ENCODE assay signal across 28 cellular contexts in genomic region chr10:43339136-43339535, GRCh38. TPM values are rescaled to one million over a fixed set of nuclear protein-coding genes. Genes with fewer than 3 reads are reported as not detected.
"Had no signal": no experiment of that assay in that cellular context is flagged by ENCODE, and none has a peak within 500 bp of the region (broad histone marks: within the 10 kb centered on the region; RNA-seq: fewer than 3 reads in every experiment).

No MANE protein-coding gene starts in this region.

- FAIRE-seq: colon, frontal cortex, pancreas had no signal

- H3K4me3 Mint-ChIP-seq: activated B cell treated with CpG ODN at 0.5 μM for 24 hours; activated naive CD4-positive, alpha-beta T cell treated with anti-CD3 and anti-CD28 coated beads, Interleukin-2, amount 10 ng/mL, durations not matched to agents 7 days and 5 days; activated naive CD8-positive, alpha-beta T cell treated with anti-CD3 and anti-CD28 coated beads, Interleukin-2, amount 50 U/mL, for 24 hours; neural crest cell; T-cell had no signal

- H3K36me3 Mint-ChIP-seq: T-cell had no signal

- H3K27me3 ChIP-seq: brain microvascular endothelial cell, pancreas, testis, upper lobe of left lung had no signal

- H3K27ac Mint-ChIP-seq: activated B cell treated with CpG ODN at 0.5 μM for 24 hours; activated naive CD4-positive, alpha-beta T cell treated with anti-CD3 and anti-CD28 coated beads, Interleukin-2, amount 10 ng/mL, durations not matched to agents 7 days and 5 days; activated naive CD8-positive, alpha-beta T cell treated with anti-CD3 and anti-CD28 coated beads, Interleukin-2, amount 50 U/mL, for 24 hours had no signal

- H3K27ac ChIP-seq: brain microvascular endothelial cell, left ventricle myocardium inferior, pancreas, testis, upper lobe of left lung had no signal

- DNase-seq: activated B cell treated with CpG ODN at 0.5 μM for 24 hours; activated CD4-positive, alpha-beta T cell treated with anti-CD3 and anti-CD28 coated beads for 4 hours; activated CD8-positive, alpha-beta memory T cell treated with anti-CD3 and anti-CD28 coated beads for 24 hours; activated CD8-positive, alpha-beta memory T cell treated with anti-CD3 and anti-CD28 coated beads, Interleukin-2, amount 50 U/mL, for 48 hours; activated effector memory CD4-positive, alpha-beta T cell treated with Interleukin-2 at 50 U/mL for 16 hours; activated naive CD4-positive, alpha-beta T cell treated with anti-CD3 and anti-CD28 coated beads, Interleukin-2, amount 10 ng/mL, durations not matched to agents 7 days and 5 days; activated naive CD8-positive, alpha-beta T cell treated with anti-CD3 and anti-CD28 coated beads, Interleukin-2, amount 50 U/mL, for 24 hours; activated T-cell treated with anti-CD3 and anti-CD28 coated beads, Interleukin-2, amount 50 U/mL, for 48 hours; anterior cingulate cortex; brain microvascular endothelial cell; central memory CD4-positive, alpha-beta T cell; erythroblast; head of caudate nucleus; left ventricle myocardium inferior; mammary epithelial cell; stimulated activated CD4-positive, alpha-beta T cell treated with anti-CD3 and anti-CD28 coated beads, Interleukin-4, amount 100 ng/mL, for 1 hour; T-cell; T-helper 9 cell; testis; upper lobe of left lung had no signal

- H3K36me3 ChIP-seq: brain microvascular endothelial cell, left ventricle myocardium inferior, pancreas, upper lobe of left lung had no signal

- H3K4me1 ChIP-seq: left ventricle myocardium inferior, pancreas, testis had no signal

- H3K9me3 ChIP-seq: left ventricle myocardium inferior, pancreas, testis, upper lobe of left lung had no signal

- H3K4me2 ChIP-seq: smooth muscle cell had no signal

- ATAC-seq: activated naive CD8-positive, alpha-beta T cell treated with anti-CD3 and anti-CD28 coated beads, Interleukin-2, amount 50 U/mL, for 24 hours; pancreas; sciatic nerve had no signal

- H3K9me3 Mint-ChIP-seq: activated B cell treated with CpG ODN at 0.5 μM for 24 hours; activated naive CD4-positive, alpha-beta T cell treated with anti-CD3 and anti-CD28 coated beads, Interleukin-2, amount 10 ng/mL, durations not matched to agents 7 days and 5 days; activated naive CD8-positive, alpha-beta T cell treated with anti-CD3 and anti-CD28 coated beads, Interleukin-2, amount 50 U/mL, for 24 hours; neural crest cell; T-cell had no signal

- H3K4me3 ChIP-seq: left ventricle myocardium inferior, pancreas, smooth muscle cell, testis, upper lobe of left lung had no signal

- H3K4me1 Mint-ChIP-seq: activated B cell treated with CpG ODN at 0.5 μM for 24 hours had no signal

RNA-seq across cellular contexts. Expression of gene FXYD4, which starts 32.3 kb away (rescaled TPM):
- total RNA-seq: activated B cell treated with CpG ODN at 0.5 μM for 24 hours, frontal cortex, kidney epithelial cell, left ventricle myocardium inferior, mammary epithelial cell, mononuclear cell, neural crest cell, sciatic nerve, smooth muscle cell, T-cell had no signal
- polyA plus RNA-seq: mammary epithelial cell, smooth muscle cell had no signal
